In the genomic region with DNA sequence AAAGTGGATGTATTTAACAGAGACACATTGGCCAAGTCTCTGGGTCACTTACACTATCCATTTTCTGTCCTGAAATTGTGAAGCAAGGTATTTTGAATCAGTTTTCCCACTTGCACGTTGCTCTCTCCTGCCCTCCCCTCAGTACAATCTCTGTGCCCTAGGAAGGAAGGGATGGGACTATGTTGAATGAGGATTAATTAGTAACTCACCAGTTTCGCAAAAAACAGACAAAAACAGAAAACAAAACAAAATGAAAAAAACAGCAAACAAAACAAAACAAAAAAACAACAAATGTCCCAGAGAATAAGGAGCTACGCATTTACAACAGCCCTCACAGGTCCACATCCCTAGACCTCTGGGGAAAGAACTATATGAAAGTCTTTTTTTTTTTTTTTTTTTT, we compare ENCODE assay signal across 26 cellular contexts. TPM values are rescaled to one million over a fixed set of nuclear protein-coding genes. Genes with fewer than 3 reads are reported as not detected.
DNase-seq lines count a peak whose midpoint lies in the region; ATAC-seq and TF ChIP-seq lines count a peak whose summit lies in the region.
"Had no signal": no experiment of that assay in that cellular context is flagged by ENCODE, and none has a peak within 500 bp of the region (broad histone marks: within the 10 kb centered on the region; RNA-seq: fewer than 3 reads in every experiment).

No MANE protein-coding gene starts in this region.

- POLR2A ChIA-PET in CD4-positive, alpha-beta T cell (lab: Charles Lee), result interaction anchor here (1.2 to 2.6 kb wide), 3 partner anchors 77 to 232 kb away, joined by 4 to 19 read pairs (median 6); partner anchors contain the start of genes ANKHD1 and EIF4EBP3

- no peak for TF ChIP-seq CTCF in CD4-positive, alpha-beta T cell (IDR thresholded peaks at IDR 0.05)

- H3K4me3 Mint-ChIP-seq in CD4-positive, alpha-beta T cell, result peak overlapping the region; percentile 91
- peak overlapping the region; percentile 86 for H3K4me3 Mint-ChIP-seq in activated T-helper 17 cell treated with anti-CD3 and anti-CD28 coated beads, Interleukin-2, amount 50 U/mL, for 72 hours
- peak overlapping the region in 6 of 8 donors; percentile 19 to 86 (median 66) for H3K4me3 Mint-ChIP-seq in naive B cell

- H3K27me3 Mint-ChIP-seq in CD4-positive, alpha-beta T cell, result no peaks in the 10 kb centered on the region
- H3K27me3 Mint-ChIP-seq in activated T-helper 17 cell treated with anti-CD3 and anti-CD28 coated beads, Interleukin-2, amount 50 U/mL, for 72 hours, result no peaks in the 10 kb centered on the region
- H3K27me3 Mint-ChIP-seq in naive B cell, result peaks cover 14 to 24% (median 17%) of the 10 kb centered on the region in 3 donors

- no peak overlapping the region for H3K27ac ChIP-seq in CD4-positive, alpha-beta T cell (ENCODE audit: low read depth, low read length)
- H3K27ac ChIP-seq: cardiac muscle cell, GM23248, prostate gland, SJCRH30 had no signal

- peaks cover 4% of the 10 kb centered on the region for H3K36me3 Mint-ChIP-seq in CD4-positive, alpha-beta T cell (ENCODE audit: low read depth)
- H3K36me3 Mint-ChIP-seq in activated T-helper 17 cell treated with anti-CD3 and anti-CD28 coated beads, Interleukin-2, amount 50 U/mL, for 72 hours (ENCODE audit: low read depth), result no peaks in the 10 kb centered on the region
- H3K36me3 Mint-ChIP-seq in naive B cell, result no peaks in the 10 kb centered on the region

- intact Hi-C loops in CD4-positive, alpha-beta T cell (cut with DNase I, micrococcal nuclease), result loop anchor here in 1 of 2 experiments (10.0 kb wide), 1 partner anchor 529 kb away; no protein-coding TSS in a partner anchor

- H3K4me1 Mint-ChIP-seq in CD4-positive, alpha-beta T cell (ENCODE audit: low read depth), result peaks cover 35% of the 10 kb centered on the region
- H3K4me1 Mint-ChIP-seq in activated T-helper 17 cell treated with anti-CD3 and anti-CD28 coated beads, Interleukin-2, amount 50 U/mL, for 72 hours, result peaks cover 17% of the 10 kb centered on the region
- H3K4me1 Mint-ChIP-seq in naive B cell, result peaks cover 11 to 42% (median 33%) of the 10 kb centered on the region in 3 donors

- CTCF ChIA-PET in CD4-positive, alpha-beta T cell (lab: Charles Lee), result interaction anchor here (0.9 to 3.1 kb wide), 2 partner anchors 33 to 87 kb away, joined by 3 to 18 read pairs; partner anchors contain the start of gene EIF4EBP3

- no peaks in the 10 kb centered on the region for H3K27me3 ChIP-seq in CD4-positive, alpha-beta T cell (ENCODE audit: control insufficient read depth, insufficient read depth, low read length)
- H3K27me3 ChIP-seq: cardiac muscle cell, SJCRH30, tibial nerve had no signal

- DNase-seq in CD4-positive, alpha-beta T cell, result no peak
- no peak for DNase-seq in naive B cell
- no peak for DNase-seq in foreskin melanocyte
- no peak for DNase-seq in ecto neural progenitor cell (ENCODE audit: low spot score)
- DNase-seq: activated CD8-positive, alpha-beta T cell treated with anti-CD3 and anti-CD28 coated beads, Interleukin-2, amount 10 ng/mL, durations not matched to agents 7 days and 5 days; activated naive CD4-positive, alpha-beta T cell treated with Interleukin-2 at 50 U/mL for 16 hours; activated T-cell treated with anti-CD3 and anti-CD28 coated beads for 4 hours; anterior cingulate cortex; cortex of kidney; DMS53; GDM1; GM23248; IMR-90; islet precursor cell; NCI-H1092; NCI-H187 treated with DMSO at 0.1 percent for 48 hours; NCI-H526 treated with DMSO at 0.1 percent for 48 hours; SJCRH30; stimulated activated CD4-positive, alpha-beta T cell treated with anti-CD3 and anti-CD28 coated beads, Interleukin-15, amount 100 ng/mL, for 24 hours; stimulated activated naive CD8-positive, alpha-beta T cell treated with anti-CD3 and anti-CD28 coated beads, Interleukin-15, amount 100 ng/mL, for 72 hours had no signal

- no peaks in the 10 kb centered on the region for H3K9me3 Mint-ChIP-seq in CD4-positive, alpha-beta T cell
- no peaks in the 10 kb centered on the region for H3K9me3 Mint-ChIP-seq in activated T-helper 17 cell treated with anti-CD3 and anti-CD28 coated beads, Interleukin-2, amount 50 U/mL, for 72 hours
- H3K9me3 Mint-ChIP-seq in naive B cell, result no peaks in the 10 kb centered on the region
- H3K9me3 Mint-ChIP-seq: stimulated activated naive CD8-positive, alpha-beta T cell treated with anti-CD3 and anti-CD28 coated beads, Interleukin-15, amount 100 ng/mL, for 72 hours had no signal

- ATAC-seq in CD4-positive, alpha-beta T cell (ENCODE audit: poor library complexity), result no peak
- no peak for ATAC-seq in activated T-helper 17 cell treated with anti-CD3 and anti-CD28 coated beads, Interleukin-2, amount 50 U/mL, for 72 hours (replicated peaks)
- no peak for ATAC-seq in naive B cell (ENCODE audit: low read depth in 2 of 2)
- no peak for ATAC-seq in GM21723 (IDR thresholded peaks at IDR 0.05; ENCODE audit: unreplicated experiment)
- ATAC-seq: activated CD8-positive, alpha-beta T cell treated with anti-CD3 and anti-CD28 coated beads, Interleukin-2, amount 10 ng/mL, durations not matched to agents 7 days and 5 days; Panc1; stimulated activated naive CD8-positive, alpha-beta T cell treated with anti-CD3 and anti-CD28 coated beads, Interleukin-15, amount 100 ng/mL, for 72 hours had no signal

- peak overlapping the region; percentile 26 for H3K27ac Mint-ChIP-seq in CD4-positive, alpha-beta T cell
- no peak overlapping the region for H3K27ac Mint-ChIP-seq in activated T-helper 17 cell treated with anti-CD3 and anti-CD28 coated beads, Interleukin-2, amount 50 U/mL, for 72 hours
- H3K27ac Mint-ChIP-seq in naive B cell, result no peak overlapping the region
- H3K27ac Mint-ChIP-seq: activated CD8-positive, alpha-beta T cell treated with anti-CD3 and anti-CD28 coated beads, Interleukin-2, amount 10 ng/mL, durations not matched to agents 7 days and 5 days; stimulated activated naive CD8-positive, alpha-beta T cell treated with anti-CD3 and anti-CD28 coated beads, Interleukin-15, amount 100 ng/mL, for 72 hours had no signal

- no peaks in the 10 kb centered on the region for H3K9me3 ChIP-seq in CD4-positive, alpha-beta T cell (ENCODE audit: control insufficient read depth, low read length)
- H3K9me3 ChIP-seq: prostate gland, SJCRH30, tibial nerve had no signal

RNA-seq across cellular contexts. Expression of gene CD14, which starts 1.1 kb away (rescaled TPM):
- 1 to 10 TPM; 1.7 to 2.1 TPM for total RNA-seq in CD4-positive, alpha-beta T cell
- under 1 TPM; 0.32 to 0.39 TPM for total RNA-seq in activated T-helper 17 cell treated with anti-CD3 and anti-CD28 coated beads, Interleukin-2, amount 50 U/mL, for 72 hours
- 10 to 100 TPM in 1 of 6 donors, 1 to 10 TPM in 5; 1.5 to 10.2 (median 2.8) TPM for polyA plus RNA-seq in naive B cell (ENCODE audit: low read depth in 6 of 6)

RNA-seq across cellular contexts. Expression of gene TMCO6, which starts 5.1 kb away (rescaled TPM):
- total RNA-seq in CD4-positive, alpha-beta T cell, result 10 to 100 TPM; 20.9 to 21.1 TPM
- total RNA-seq in activated T-helper 17 cell treated with anti-CD3 and anti-CD28 coated beads, Interleukin-2, amount 50 U/mL, for 72 hours, result 10 to 100 TPM; 22.9 to 30.6 TPM
- 10 to 100 TPM in 4 of 6 donors, 1 to 10 TPM in 2; 7.6 to 13.0 (median 11.4) TPM for polyA plus RNA-seq in naive B cell (ENCODE audit: low read depth in 6 of 6)

RNA-seq across cellular contexts. Expression of gene NDUFA2, which starts 13.3 kb away (rescaled TPM):
- total RNA-seq in CD4-positive, alpha-beta T cell, result 10 to 100 TPM; 45.5 to 52.4 TPM
- total RNA-seq in activated T-helper 17 cell treated with anti-CD3 and anti-CD28 coated beads, Interleukin-2, amount 50 U/mL, for 72 hours, result 10 to 100 TPM; 48.1 to 63.9 TPM
- 100 to 1,000 TPM in 5 of 6 donors, 10 to 100 TPM in 1; 94.5 to 167 (median 152) TPM for polyA plus RNA-seq in naive B cell (ENCODE audit: low read depth in 6 of 6)

RNA-seq across cellular contexts. Expression of gene IK, which starts 13.5 kb away (rescaled TPM):
- 100 to 1,000 TPM; 194 to 207 TPM for total RNA-seq in CD4-positive, alpha-beta T cell
- total RNA-seq in activated T-helper 17 cell treated with anti-CD3 and anti-CD28 coated beads, Interleukin-2, amount 50 U/mL, for 72 hours, result 10 to 100 TPM; 76.9 to 85.8 TPM
- 100 to 1,000 TPM in 5 of 6 donors, 10 to 100 TPM in 1; 83.8 to 170 (median 140) TPM for polyA plus RNA-seq in naive B cell (ENCODE audit: low read depth in 6 of 6)

RNA-seq across cellular contexts. Expression of gene WDR55, which starts 30.6 kb away (rescaled TPM):
- total RNA-seq in CD4-positive, alpha-beta T cell, result 10 to 100 TPM; 40.1 to 42.9 TPM
- 10 to 100 TPM; 38.8 TPM for total RNA-seq in activated T-helper 17 cell treated with anti-CD3 and anti-CD28 coated beads, Interleukin-2, amount 50 U/mL, for 72 hours
- 10 to 100 TPM in 4 of 6 donors, 1 to 10 TPM in 2; 5.7 to 15.1 (median 10.3) TPM for polyA plus RNA-seq in naive B cell (ENCODE audit: low read depth in 6 of 6)
